Comparison of ENCODE assay signal across 9 cellular contexts in genomic region chr6:11730645-11731044, GRCh38. TPM values are rescaled to one million over a fixed set of nuclear protein-coding genes. Genes with fewer than 3 reads are reported as not detected.
DNase-seq lines count a peak whose midpoint lies in the region; ATAC-seq and TF ChIP-seq lines count a peak whose summit lies in the region.
"Had no signal": no experiment of that assay in that cellular context is flagged by ENCODE, and none has a peak within 500 bp of the region (broad histone marks: within the 10 kb centered on the region; RNA-seq: fewer than 3 reads in every experiment).

No MANE protein-coding gene starts in this region.

- TF ChIP-seq CTCF in GM10248 (IDR thresholded peaks at IDR 0.05; ENCODE audit: control extremely low read depth, extremely low read depth, low read depth, missing control alignments), result no peak
- TF ChIP-seq CTCF in vagina (IDR thresholded peaks at IDR 0.05), result no peak
- TF ChIP-seq CTCF in mesothelial cell of epicardium (IDR thresholded peaks at IDR 0.05; ENCODE audit: unreplicated experiment), result no peak

- H3K27me3 ChIP-seq in vagina, result no peaks in the 10 kb centered on the region

- H3K36me3 Mint-ChIP-seq in T-helper 17 cell (ENCODE audit: low read depth) (peaks cover 4% of the 10 kb centered on the region), mesothelial cell of epicardium (no peaks in the 10 kb centered on the region)

- no peaks in the 10 kb centered on the region for H3K9me3 Mint-ChIP-seq in mesothelial cell of epicardium

- H3K9me3 ChIP-seq in T-helper 17 cell (ENCODE audit: control insufficient read depth, low read length, poor library complexity, severe bottlenecking) (no peaks in the 10 kb centered on the region), vagina (no peaks in the 10 kb centered on the region)

- H3K27me3 Mint-ChIP-seq in T-helper 17 cell (no peaks in the 10 kb centered on the region), mesothelial cell of epicardium (ENCODE audit: low read depth) (peaks cover 2% of the 10 kb centered on the region)

- no peak overlapping the region for H3K4me3 Mint-ChIP-seq in T-helper 17 cell
- no peak overlapping the region for H3K4me3 Mint-ChIP-seq in mesothelial cell of epicardium

- POLR2A ChIA-PET in GM10248 (lab: Yijun Ruan, JAX), result interaction anchor here (0.6 to 1.1 kb wide), 4 partner anchors 12 to 56 kb away, joined by 3 to 5 read pairs (median 3); no protein-coding TSS in a partner anchor

- H3K36me3 ChIP-seq in vagina, result no peaks in the 10 kb centered on the region

- intact Hi-C loops in vagina (cut with DNase I) (no loop called here), cardiac septum (cut with DNase I) (no loop called here)

- H3K27ac Mint-ChIP-seq in T-helper 17 cell, result peak overlapping the region; percentile 98
- no peak overlapping the region for H3K27ac Mint-ChIP-seq in mesothelial cell of epicardium

- H3K27ac ChIP-seq in vagina, result no peak overlapping the region

- peaks cover 6% of the 10 kb centered on the region for H3K4me1 ChIP-seq in vagina

- CTCF ChIA-PET in GM10248 (lab: Yijun Ruan, JAX), result interaction anchor here (0.8 to 1.0 kb wide), 4 partner anchors 75 to 335 kb away, joined by 3 read pairs; no protein-coding TSS in a partner anchor

- DNase-seq in GM10248 (ENCODE audit: extremely low spot score) (peak; percentile 49), T-helper 17 cell (no peak), vagina (ENCODE audit: extremely low spot score in 2 of 2) (no peak), cardiac septum (ENCODE audit: low spot score) (no peak), EL (no peak), mesothelial cell of epicardium (ENCODE audit: low spot score in 2 of 2, unreplicated experiment in 2 of 2) (no peak)
- DNase-seq: GOT3 had no signal

- H3K4me1 Mint-ChIP-seq in T-helper 17 cell (peaks cover 42% of the 10 kb centered on the region), mesothelial cell of epicardium (peaks cover 6% of the 10 kb centered on the region)

- H3K4me3 ChIP-seq in vagina, result no peak overlapping the region

- ATAC-seq in GM19025 (IDR thresholded peaks at IDR 0.05; ENCODE audit: low read depth, unreplicated experiment) (peak; percentile 59), HG02943 (IDR thresholded peaks at IDR 0.05; ENCODE audit: low read depth, unreplicated experiment) (peak; percentile 49), T-helper 17 cell (peak; percentile 21)

- TF ChIP-seq POLR2A in vagina (IDR thresholded peaks at IDR 0.05), result no peak

RNA-seq across cellular contexts. Expression of gene ADTRP, which starts 48.0 kb away (rescaled TPM):
- total RNA-seq in T-helper 17 cell (10 to 100 TPM; 24.6 to 43.4 TPM), vagina (not detected), cardiac septum (not detected), mesothelial cell of epicardium (3.4 to 4.0 TPM (median 3.8 TPM) in 3 replicates)
